ENCODE assay signal across 18 cellular contexts in the genomic region with DNA sequence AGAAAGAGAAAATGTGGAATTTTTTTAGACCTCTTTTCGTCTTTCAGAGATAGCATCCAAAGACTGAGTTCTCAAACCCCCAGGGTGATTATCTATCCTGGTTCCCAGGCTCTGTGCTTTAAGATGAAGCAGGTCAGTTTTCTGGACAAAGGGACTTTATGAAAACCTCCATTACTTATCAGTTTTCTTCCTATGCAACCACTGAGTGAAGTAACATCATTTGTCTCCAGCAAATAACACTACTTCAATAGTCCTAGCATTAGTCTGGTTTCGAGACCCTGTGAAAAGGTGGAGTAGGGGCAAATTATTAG. TPM values are rescaled to one million over a fixed set of nuclear protein-coding genes. Genes with fewer than 3 reads are reported as not detected.
A peak's percentile ranks its signal among the peaks of the same experiment; 100 is the strongest.
DNase-seq lines count a peak whose midpoint lies in the region; ATAC-seq, FAIRE-seq and TF ChIP-seq lines count a peak whose summit lies in the region.
"Had no signal": no experiment of that assay in that cellular context is flagged by ENCODE, and none has a peak within 500 bp of the region (broad histone marks: within the 10 kb centered on the region; RNA-seq: fewer than 3 reads in every experiment).

No MANE protein-coding gene starts in this region.

- no peak for ATAC-seq in stimulated activated naive B cell treated with anti-CD40 and anti-IgM and Interleukin-4, amounts not matched to agents 10 μg/mL and 1 μg/mL and 100 μg/mL, for 72 hours (replicated peaks)

- no peak overlapping the region for H3K4me3 ChIP-seq in CD4-positive, alpha-beta memory T cell (ENCODE audit: low read length in 2 of 2)
- H3K4me3 ChIP-seq: GM23248, Peyer's patch had no signal

- H3K9me3 Mint-ChIP-seq in CD4-positive, alpha-beta memory T cell = peaks cover 0 to 6% (median 0%) of the 10 kb centered on the region in 8 donors
- no peaks in the 10 kb centered on the region for H3K9me3 Mint-ChIP-seq in dendritic cell treated with granulocyte-macrophage colony-stimulating factor and Interleukin-4, amounts not matched to agents 40 ng/mL and 50 ng/mL, for 4 days
- peaks cover 0 to 4% of the 10 kb centered on the region in 2 donors for H3K9me3 Mint-ChIP-seq in stimulated activated naive B cell treated with anti-CD40 and anti-IgM and Interleukin-4, amounts not matched to agents 10 μg/mL and 1 μg/mL and 100 μg/mL, for 72 hours

- DNase-seq in CD4-positive, alpha-beta memory T cell = no peak
- DNase-seq in GM12892 (ENCODE audit: insufficient read length) (no peak), glomerular visceral epithelial cell (ENCODE audit: extremely low spot score) (no peak), SHP77 (lab: John Stamatoyannopoulos, UW) (no peak), HPDE6-E6E7 (ENCODE audit: extremely low spot score) (no peak)
- no peak for DNase-seq in stimulated activated naive B cell treated with anti-CD40 and anti-IgM and Interleukin-4, amounts not matched to agents 10 μg/mL and 1 μg/mL and 100 μg/mL, for 72 hours
- DNase-seq: ACHN, COR-L47, DMS153, GF-D8, GM23248, HCEC 1CT, NCI-H1105, NCI-H2081 had no signal

- CTCF ChIA-PET in CD4-positive, alpha-beta memory T cell (lab: Charles Lee; ENCODE audit: partially characterized antibody) = no interaction called here

- peak; percentile 5; the same call in 1 of the 2 replicates for TF ChIP-seq POLR2A in GM12892 (IDR thresholded peaks at IDR 0.05; ENCODE audit: low read depth, low read length)

- H3K4me1 ChIP-seq in CD4-positive, alpha-beta memory T cell (ENCODE audit: insufficient read depth, low read length) = peaks cover 24% of the 10 kb centered on the region
- H3K4me1 ChIP-seq: Peyer's patch had no signal

- no peaks in the 10 kb centered on the region for H3K36me3 Mint-ChIP-seq in CD4-positive, alpha-beta memory T cell
- peaks cover under 1% of the 10 kb centered on the region for H3K36me3 Mint-ChIP-seq in dendritic cell treated with granulocyte-macrophage colony-stimulating factor and Interleukin-4, amounts not matched to agents 40 ng/mL and 50 ng/mL, for 4 days (ENCODE audit: low read depth)
- H3K36me3 Mint-ChIP-seq in stimulated activated naive B cell treated with anti-CD40 and anti-IgM and Interleukin-4, amounts not matched to agents 10 μg/mL and 1 μg/mL and 100 μg/mL, for 72 hours = peaks cover 5 to 17% of the 10 kb centered on the region in 2 donors

- no peak for FAIRE-seq in GM12892 (lab: Jason Lieb, UNC)

- H3K27ac Mint-ChIP-seq in CD4-positive, alpha-beta memory T cell = peak overlapping the region in 5 of 7 donors; percentile 6 to 90 (median 87)
- H3K27ac Mint-ChIP-seq in dendritic cell treated with granulocyte-macrophage colony-stimulating factor and Interleukin-4, amounts not matched to agents 40 ng/mL and 50 ng/mL, for 4 days = no peak overlapping the region
- H3K27ac Mint-ChIP-seq in stimulated activated naive B cell treated with anti-CD40 and anti-IgM and Interleukin-4, amounts not matched to agents 10 μg/mL and 1 μg/mL and 100 μg/mL, for 72 hours = no peak overlapping the region

- intact Hi-C loops in CD4-positive, alpha-beta memory T cell (cut with micrococcal nuclease) = no loop called here
- intact Hi-C loops in dendritic cell treated with granulocyte-macrophage colony-stimulating factor and Interleukin-4, amounts not matched to agents 40 ng/mL and 50 ng/mL, for 4 days (cut with micrococcal nuclease) = no loop called here

- POLR2A ChIA-PET in CD4-positive, alpha-beta memory T cell (lab: Charles Lee; ENCODE audit: partially characterized antibody) = no interaction called here

- H3K27me3 ChIP-seq in CD4-positive, alpha-beta memory T cell (ENCODE audit: insufficient read depth, low read length) = no peaks in the 10 kb centered on the region
- H3K27me3 ChIP-seq: Peyer's patch had no signal

- peaks cover 8 to 21% (median 12%) of the 10 kb centered on the region in 4 donors for H3K4me1 Mint-ChIP-seq in CD4-positive, alpha-beta memory T cell
- peaks cover 47% of the 10 kb centered on the region for H3K4me1 Mint-ChIP-seq in dendritic cell treated with granulocyte-macrophage colony-stimulating factor and Interleukin-4, amounts not matched to agents 40 ng/mL and 50 ng/mL, for 4 days (ENCODE audit: low read depth)
- H3K4me1 Mint-ChIP-seq in stimulated activated naive B cell treated with anti-CD40 and anti-IgM and Interleukin-4, amounts not matched to agents 10 μg/mL and 1 μg/mL and 100 μg/mL, for 72 hours = peaks cover 31 to 55% of the 10 kb centered on the region in 2 donors

- no peak overlapping the region for H3K27ac ChIP-seq in CD4-positive, alpha-beta memory T cell (ENCODE audit: low read depth, low read length)
- H3K27ac ChIP-seq: C4-2B, GM23248 had no signal

- no peaks in the 10 kb centered on the region for H3K36me3 ChIP-seq in CD4-positive, alpha-beta memory T cell (ENCODE audit: insufficient read depth, low read length)
- H3K36me3 ChIP-seq: Peyer's patch had no signal

- H3K4me3 Mint-ChIP-seq in CD4-positive, alpha-beta memory T cell = no peak overlapping the region
- H3K4me3 Mint-ChIP-seq in dendritic cell treated with granulocyte-macrophage colony-stimulating factor and Interleukin-4, amounts not matched to agents 40 ng/mL and 50 ng/mL, for 4 days = peak overlapping the region; percentile 66
- H3K4me3 Mint-ChIP-seq in stimulated activated naive B cell treated with anti-CD40 and anti-IgM and Interleukin-4, amounts not matched to agents 10 μg/mL and 1 μg/mL and 100 μg/mL, for 72 hours = peak overlapping the region; percentile 42 to 73

- no peaks in the 10 kb centered on the region for H3K9me3 ChIP-seq in CD4-positive, alpha-beta memory T cell (ENCODE audit: control insufficient read depth in 1 of 2, low read length in 2 of 2)
- H3K9me3 ChIP-seq: Peyer's patch had no signal

- peaks cover 0 to 3% of the 10 kb centered on the region in 2 donors for H3K27me3 Mint-ChIP-seq in CD4-positive, alpha-beta memory T cell
- no peaks in the 10 kb centered on the region for H3K27me3 Mint-ChIP-seq in dendritic cell treated with granulocyte-macrophage colony-stimulating factor and Interleukin-4, amounts not matched to agents 40 ng/mL and 50 ng/mL, for 4 days
- H3K27me3 Mint-ChIP-seq in stimulated activated naive B cell treated with anti-CD40 and anti-IgM and Interleukin-4, amounts not matched to agents 10 μg/mL and 1 μg/mL and 100 μg/mL, for 72 hours = no peaks in the 10 kb centered on the region

RNA-seq across cellular contexts. Expression of gene HLA-DRB1, which starts 18.3 kb away (rescaled TPM):
- total RNA-seq in CD4-positive, alpha-beta memory T cell = 10 to 100 TPM; 14.2 to 14.3 TPM
- 10 to 100 TPM in 1 of 2 donors, 1 to 10 TPM in 1; 6.9 to 31.6 TPM for polyA plus RNA-seq in CD4-positive, alpha-beta memory T cell
- polyA plus RNA-seq in GM12892 (2012; ENCODE audit: missing spikeins) = 896 TPM
- total RNA-seq: GM23248 had no signal

RNA-seq across cellular contexts. Expression of gene HLA-DQA1, which starts 29.3 kb away (rescaled TPM):
- 1 to 10 TPM; 5.8 to 6.7 TPM for total RNA-seq in CD4-positive, alpha-beta memory T cell
- 1 to 10 TPM in 1 of 2 donors, not detected in 1; 4.7 TPM for polyA plus RNA-seq in CD4-positive, alpha-beta memory T cell
- 1,511 TPM for polyA plus RNA-seq in GM12892 (2012; ENCODE audit: missing spikeins)
- total RNA-seq: GM23248, NCI-H460 had no signal
- polyA plus RNA-seq: GM23248 had no signal

RNA-seq across cellular contexts. Expression of gene HLA-DQB1, which starts 58.5 kb away (rescaled TPM):
- 1 to 10 TPM; 6.3 to 9.9 TPM for total RNA-seq in CD4-positive, alpha-beta memory T cell
- 10 to 100 TPM in 1 of 2 donors, 1 to 10 TPM in 1; 1.4 to 11.1 TPM for polyA plus RNA-seq in CD4-positive, alpha-beta memory T cell
- polyA plus RNA-seq in GM12892 (2012; ENCODE audit: missing spikeins) = 443 TPM
- total RNA-seq: GM23248 had no signal
- polyA plus RNA-seq: GM23248 had no signal

Comparison
In these comparisons a context has a peak if more than half of its experiments do, and no peak if none do; other contexts are left out.
1. H3K27ac Mint-ChIP-seq: peak in CD4-positive, alpha-beta memory T cell (5 of 7); none in dendritic cell treated with granulocyte-macrophage colony-stimulating factor and Interleukin-4, amounts not matched to agents 40 ng/mL and 50 ng/mL, for 4 days (single experiment) and stimulated activated naive B cell treated with anti-CD40 and anti-IgM and Interleukin-4, amounts not matched to agents 10 μg/mL and 1 μg/mL and 100 μg/mL, for 72 hours (single experiment).
2. H3K4me3 Mint-ChIP-seq: peak in dendritic cell treated with granulocyte-macrophage colony-stimulating factor and Interleukin-4, amounts not matched to agents 40 ng/mL and 50 ng/mL, for 4 days (single experiment) and stimulated activated naive B cell treated with anti-CD40 and anti-IgM and Interleukin-4, amounts not matched to agents 10 μg/mL and 1 μg/mL and 100 μg/mL, for 72 hours (2 of 2); none in CD4-positive, alpha-beta memory T cell (0 of 8).